Comparison of ENCODE assay signal across 11 cellular contexts in genomic region chr9:33142531-33142930, GRCh38. TPM values are rescaled to one million over a fixed set of nuclear protein-coding genes. Genes with fewer than 3 reads are reported as not detected.
DNase-seq lines count a peak whose midpoint lies in the region; ATAC-seq and TF ChIP-seq lines count a peak whose summit lies in the region.
"Had no signal": no experiment of that assay in that cellular context is flagged by ENCODE, and none has a peak within 500 bp of the region (broad histone marks: within the 10 kb centered on the region; RNA-seq: fewer than 3 reads in every experiment).

No MANE protein-coding gene starts in this region.

- no peak overlapping the region for H3K27ac ChIP-seq in foreskin keratinocyte

- no peaks in the 10 kb centered on the region for H3K4me1 ChIP-seq in foreskin keratinocyte

- H3K4me1 Mint-ChIP-seq in activated T-cell treated with anti-CD3 and anti-CD28 coated beads, Interleukin-2, amount 50 U/mL, for 4 hours (ENCODE audit: low read depth) = peaks cover 95% of the 10 kb centered on the region
- peaks cover 75% of the 10 kb centered on the region for H3K4me1 Mint-ChIP-seq in activated naive CD8-positive, alpha-beta T cell treated with anti-CD3 and anti-CD28 coated beads for 36 hours
- peaks cover 93% of the 10 kb centered on the region for H3K4me1 Mint-ChIP-seq in stimulated activated memory B cell treated with anti-CD40 and anti-IgM and Interleukin-4, amounts not matched to agents 10 μg/mL and 1 μg/mL and 100 μg/mL, for 72 hours

- H3K27ac Mint-ChIP-seq in activated naive CD8-positive, alpha-beta T cell treated with anti-CD3 and anti-CD28 coated beads for 36 hours = peak overlapping the region; percentile 13
- H3K27ac Mint-ChIP-seq in stimulated activated memory B cell treated with anti-CD40 and anti-IgM and Interleukin-4, amounts not matched to agents 10 μg/mL and 1 μg/mL and 100 μg/mL, for 72 hours = peak overlapping the region; percentile 82

- no peaks in the 10 kb centered on the region for H3K27me3 ChIP-seq in foreskin keratinocyte
- H3K27me3 ChIP-seq: vagina had no signal

- no peaks in the 10 kb centered on the region for H3K9me3 Mint-ChIP-seq in activated T-cell treated with anti-CD3 and anti-CD28 coated beads, Interleukin-2, amount 50 U/mL, for 4 hours
- no peaks in the 10 kb centered on the region for H3K9me3 Mint-ChIP-seq in activated naive CD8-positive, alpha-beta T cell treated with anti-CD3 and anti-CD28 coated beads for 36 hours
- H3K9me3 Mint-ChIP-seq in stimulated activated memory B cell treated with anti-CD40 and anti-IgM and Interleukin-4, amounts not matched to agents 10 μg/mL and 1 μg/mL and 100 μg/mL, for 72 hours = no peaks in the 10 kb centered on the region

- no peak for ATAC-seq in activated T-cell treated with anti-CD3 and anti-CD28 coated beads, Interleukin-2, amount 50 U/mL, for 4 hours
- ATAC-seq in HG02759 (IDR thresholded peaks at IDR 0.05; ENCODE audit: unreplicated experiment) (peak; percentile 40), GM18519 (IDR thresholded peaks at IDR 0.05; ENCODE audit: low FRiP score, unreplicated experiment) (no peak), foreskin keratinocyte (no peak), HG03354 (IDR thresholded peaks at IDR 0.05; ENCODE audit: poor library complexity, severe bottlenecking, unreplicated experiment) (no peak)
- peak; percentile 44 for ATAC-seq in stimulated activated memory B cell treated with anti-CD40 and anti-IgM and Interleukin-4, amounts not matched to agents 10 μg/mL and 1 μg/mL and 100 μg/mL, for 72 hours

- no peaks in the 10 kb centered on the region for H3K27me3 Mint-ChIP-seq in activated T-cell treated with anti-CD3 and anti-CD28 coated beads, Interleukin-2, amount 50 U/mL, for 4 hours (ENCODE audit: low read depth)
- no peaks in the 10 kb centered on the region for H3K27me3 Mint-ChIP-seq in activated naive CD8-positive, alpha-beta T cell treated with anti-CD3 and anti-CD28 coated beads for 36 hours
- H3K27me3 Mint-ChIP-seq in stimulated activated memory B cell treated with anti-CD40 and anti-IgM and Interleukin-4, amounts not matched to agents 10 μg/mL and 1 μg/mL and 100 μg/mL, for 72 hours = no peaks in the 10 kb centered on the region

- DNase-seq in activated T-cell treated with anti-CD3 and anti-CD28 coated beads, Interleukin-2, amount 50 U/mL, for 4 hours = no peak
- DNase-seq in activated T-cell treated with anti-CD3 and anti-CD28 coated beads for 4 hours (no peak), foreskin keratinocyte (no peak)
- DNase-seq in activated naive CD8-positive, alpha-beta T cell treated with anti-CD3 and anti-CD28 coated beads for 36 hours = no peak
- DNase-seq: KG1, NCI-H774 had no signal

- H3K36me3 Mint-ChIP-seq in activated T-cell treated with anti-CD3 and anti-CD28 coated beads, Interleukin-2, amount 50 U/mL, for 4 hours (ENCODE audit: insufficient read depth) = peaks cover 13% of the 10 kb centered on the region
- peaks cover 12% of the 10 kb centered on the region for H3K36me3 Mint-ChIP-seq in activated naive CD8-positive, alpha-beta T cell treated with anti-CD3 and anti-CD28 coated beads for 36 hours
- peaks cover 34% of the 10 kb centered on the region for H3K36me3 Mint-ChIP-seq in stimulated activated memory B cell treated with anti-CD40 and anti-IgM and Interleukin-4, amounts not matched to agents 10 μg/mL and 1 μg/mL and 100 μg/mL, for 72 hours

- TF ChIP-seq CTCF in foreskin keratinocyte (conservative IDR thresholded peaks at IDR 0.05) = no peak

- H3K4me3 Mint-ChIP-seq in activated T-cell treated with anti-CD3 and anti-CD28 coated beads, Interleukin-2, amount 50 U/mL, for 4 hours = peak overlapping the region; percentile 62
- no peak overlapping the region for H3K4me3 Mint-ChIP-seq in activated naive CD8-positive, alpha-beta T cell treated with anti-CD3 and anti-CD28 coated beads for 36 hours
- H3K4me3 Mint-ChIP-seq in stimulated activated memory B cell treated with anti-CD40 and anti-IgM and Interleukin-4, amounts not matched to agents 10 μg/mL and 1 μg/mL and 100 μg/mL, for 72 hours = peak overlapping the region; percentile 72

RNA-seq across cellular contexts. Expression of gene B4GALT1, which starts 24.6 kb away (rescaled TPM):
- total RNA-seq in activated T-cell treated with anti-CD3 and anti-CD28 coated beads, Interleukin-2, amount 50 U/mL, for 4 hours = 10 to 100 TPM; 30.2 to 43.4 (median 32.0) TPM
- 10 to 100 TPM; 33.5 to 35.0 TPM for total RNA-seq in activated naive CD8-positive, alpha-beta T cell treated with anti-CD3 and anti-CD28 coated beads for 36 hours
- total RNA-seq in foreskin keratinocyte = 61.8 and 83.6 TPM in 2 replicates
- 55.4 and 62.0 TPM in 2 replicates for polyA plus RNA-seq in foreskin keratinocyte

Comparison
In these comparisons a context has a peak if more than half of its experiments do, and no peak if none do; other contexts are left out.
1. ATAC-seq: peak in HG02759 (single experiment) and stimulated activated memory B cell treated with anti-CD40 and anti-IgM and Interleukin-4, amounts not matched to agents 10 μg/mL and 1 μg/mL and 100 μg/mL, for 72 hours (single experiment); none in activated T-cell treated with anti-CD3 and anti-CD28 coated beads, Interleukin-2, amount 50 U/mL, for 4 hours (0 of 2), GM18519 (single experiment), foreskin keratinocyte (single experiment) and HG03354 (single experiment).